ENCODE assay signal across 29 cellular contexts in genomic region chr4:5919571-5919970, GRCh38. TPM values are rescaled to one million over a fixed set of nuclear protein-coding genes. Genes with fewer than 3 reads are reported as not detected.
DNase-seq lines count a peak whose midpoint lies in the region; ATAC-seq, FAIRE-seq and TF ChIP-seq lines count a peak whose summit lies in the region.
"Had no signal": no experiment of that assay in that cellular context is flagged by ENCODE, and none has a peak within 500 bp of the region (broad histone marks: within the 10 kb centered on the region; RNA-seq: fewer than 3 reads in every experiment).

No MANE protein-coding gene starts in this region.

- H3K4me2 ChIP-seq in BLaER1 treated with 17β-estradiol and CSF1 and Interleukin-3, amounts not matched to agents 10 nM and 100 nM = peak overlapping the region in 10 of 11 experiments; percentile 13 to 80 (median 70); a peak in 19 of 22 replicates
- H3K4me2 ChIP-seq in H1 (ENCODE audit: insufficient read depth in 1 of 2, low read depth in 2 of 2, low read length in 2 of 2) (no peak overlapping the region), neuronal stem cell (ENCODE audit: insufficient read depth, low read length, poor library complexity, severe bottlenecking) (no peak overlapping the region), trophoblast cell (ENCODE audit: low read length) (no peak overlapping the region)

- H2AK5ac ChIP-seq in H1 (ENCODE audit: low read depth, low read length) (0 out of 2 replicates have a peak overlapping the region, but pooled peaks have one; percentile 5), neuronal stem cell (ENCODE audit: low read depth, low read length) (no peak overlapping the region), trophoblast cell (ENCODE audit: low read length) (no peak overlapping the region)

- H3K79me1 ChIP-seq in H1 (ENCODE audit: low read depth, low read length) = no peaks in the 10 kb centered on the region
- no peaks in the 10 kb centered on the region for H3K79me1 ChIP-seq in neuronal stem cell (ENCODE audit: low read depth, low read length)
- no peaks in the 10 kb centered on the region for H3K79me1 ChIP-seq in trophoblast cell (ENCODE audit: low read length)

- no peak for TF ChIP-seq EP300 in H1 (IDR thresholded peaks at IDR 0.05; ENCODE audit: borderline replicate concordance in 1 of 2, low read depth in 2 of 2, low read length in 2 of 2)

- peaks cover 0 to 14% (median 0%) of the 10 kb centered on the region in 11 experiments; a peak in 5 of 22 replicates for H4K20me1 ChIP-seq in BLaER1 treated with 17β-estradiol and CSF1 and Interleukin-3, amounts not matched to agents 10 nM and 100 nM
- no peaks in the 10 kb centered on the region for H4K20me1 ChIP-seq in H1 (replicated peaks in 1 of 2; ENCODE audit: control insufficient read depth in 1 of 2, insufficient read depth in 2 of 2, low read length in 2 of 2)

- H4K5ac ChIP-seq in H1 (ENCODE audit: insufficient read length, low read depth, low read length) = no peak overlapping the region

- 0 out of 22 replicates have a peak, but pooled peaks cover 0 to 6% (median 0%) of the 10 kb centered on the region in 11 experiments for H3K27me3 ChIP-seq in BLaER1 treated with 17β-estradiol and CSF1 and Interleukin-3, amounts not matched to agents 10 nM and 100 nM
- H3K27me3 ChIP-seq in H1 (replicated peaks in 1 of 4; ENCODE audit: control insufficient read depth in 3 of 4, extremely low read depth in 1 of 4, insufficient read depth in 3 of 4, low read length in 3 of 4) (peaks cover 0 to 2% (median 0%) of the 10 kb centered on the region in 4 experiments; a peak in 1 of 7 replicates), neuronal stem cell (ENCODE audit: control insufficient read depth in 3 of 3, insufficient read depth in 3 of 3, low read depth in 1 of 3, low read length in 3 of 3) (peaks cover 0 to 18% (median 0%) of the 10 kb centered on the region in 3 experiments), trophoblast cell (ENCODE audit: insufficient read depth, low read length) (peaks cover 2% of the 10 kb centered on the region), brain microvascular endothelial cell (replicated peaks) (no peaks in the 10 kb centered on the region)
- H3K27me3 ChIP-seq: BE2C had no signal

- WGBS in H1 (ENCODE audit: extremely low coverage in 1 of 2, insufficient coverage in 1 of 2, insufficient read length in 1 of 2, insufficient replicate concordance in 2 of 2, low coverage in 1 of 2, low lambda C conversion rate in 2 of 2, missing lambda C conversion rate in 1 of 2), 2 experiments = 89% methylated on average over 7 of the region's 7 CpGs; no CpG with 5 or more reads in 1 of the 2 experiments
- WGBS in neuronal stem cell (ENCODE audit: extremely low coverage in 2 of 2, insufficient read length in 2 of 2, insufficient replicate concordance in 1 of 2), 2 donors = no CpG with 5 or more reads among the region's 7 CpGs
- no CpG with 5 or more reads among the region's 7 CpGs for WGBS in trophoblast cell (ENCODE audit: extremely low coverage, insufficient coverage, insufficient read length)

- no peak overlapping the region for H3K4me3 ChIP-seq in BLaER1 treated with 17β-estradiol and CSF1 and Interleukin-3, amounts not matched to agents 10 nM and 100 nM
- H3K4me3 ChIP-seq in H1 (ENCODE audit: extremely low read depth in 1 of 4, insufficient read depth in 2 of 4, low read depth in 3 of 4, low read length in 4 of 4) (no peak overlapping the region), kidney (ENCODE audit: low read length in 2 of 2) (no peak overlapping the region), neuronal stem cell (ENCODE audit: low read length in 2 of 2) (no peak overlapping the region), trophoblast cell (ENCODE audit: low read depth, low read length) (no peak overlapping the region), brain microvascular endothelial cell (ENCODE audit: low read depth, low read length) (no peak overlapping the region)
- H3K4me3 ChIP-seq: GM12878 had no signal

- intact Hi-C loops in kidney (cut with DNase I) = no loop called here

- in situ Hi-C loops in brain microvascular endothelial cell (cut with HindIII; ENCODE audit: low pct_ligation_motif_present, low sequenced_read_pairs) = no loop called here

- H3K9me3 ChIP-seq in BLaER1 treated with 17β-estradiol and CSF1 and Interleukin-3, amounts not matched to agents 10 nM and 100 nM (replicated peaks in 1 of 11) = no peaks in the 10 kb centered on the region
- H3K9me3 ChIP-seq in H1 (ENCODE audit: insufficient read depth in 2 of 2, low read depth in 1 of 2, low read length in 1 of 2) (peaks cover 0 to 3% of the 10 kb centered on the region in 2 experiments; a peak in 1 of 4 replicates), kidney (ENCODE audit: control insufficient read depth in 1 of 2, low read length in 2 of 2) (peaks cover 0 to 3% of the 10 kb centered on the region in 2 donors), neuronal stem cell (replicated peaks in 1 of 2; ENCODE audit: control insufficient read depth in 2 of 2, insufficient read depth in 1 of 2, low read depth in 1 of 2, low read length in 2 of 2) (peaks cover 0 to 5% of the 10 kb centered on the region in 2 donors), trophoblast cell (ENCODE audit: insufficient read depth, low read depth, low read length) (peaks cover 3% of the 10 kb centered on the region)
- H3K9me3 ChIP-seq: BE2C had no signal

- POLR2A ChIA-PET in H1 (lab: Charles Lee; ENCODE audit: partially characterized antibody) = interaction anchor here (0.8 kb wide), 1 partner anchor 11 kb away, joined by 4 read pairs; no protein-coding TSS in a partner anchor

- H3K23me2 ChIP-seq in H1 (ENCODE audit: low read depth, low read length) = no peaks in the 10 kb centered on the region

- H3K27ac ChIP-seq in BLaER1 treated with 17β-estradiol and CSF1 and Interleukin-3, amounts not matched to agents 10 nM and 100 nM = no peak overlapping the region
- H3K27ac ChIP-seq in H1 (ENCODE audit: low read depth, low read length) (no peak overlapping the region), kidney (ENCODE audit: low read depth in 2 of 2, low read length in 2 of 2) (no peak overlapping the region), neuronal stem cell (replicated peaks; ENCODE audit: low read length) (no peak overlapping the region), trophoblast cell (ENCODE audit: low read depth, low read length) (no peak overlapping the region), brain microvascular endothelial cell (no peak overlapping the region)

- no peak overlapping the region for H2BK20ac ChIP-seq in H1 (ENCODE audit: low read length)

- H2BK15ac ChIP-seq in H1 (ENCODE audit: low read length) (peak overlapping the region; percentile 46; the same call in 1 of the 2 replicates), neuronal stem cell (ENCODE audit: low read length) (no peak overlapping the region)

- H2BK5ac ChIP-seq in H1 (ENCODE audit: low read depth, low read length) (no peak overlapping the region), neuronal stem cell (ENCODE audit: low read length) (peak overlapping the region; percentile 48), trophoblast cell (ENCODE audit: low read depth, low read length, poor library complexity) (no peak overlapping the region)

- TF ChIP-seq POLR2A in H1 (IDR thresholded peaks at IDR 0.05; ENCODE audit: control extremely low read depth in 1 of 2, low read depth in 2 of 2, low read length in 2 of 2) = no peak

- H2BK120ac ChIP-seq in H1 (replicated peaks; ENCODE audit: low read depth, low read length) (no peak overlapping the region), neuronal stem cell (ENCODE audit: low read depth, low read length) (no peak overlapping the region), trophoblast cell (ENCODE audit: insufficient read depth, low read length, poor library complexity) (no peak overlapping the region)

- no peak overlapping the region for H4K12ac ChIP-seq in trophoblast cell (ENCODE audit: low read depth, low read length)

- no peak for FAIRE-seq in H1 (lab: Jason Lieb, UNC)
- no peak for FAIRE-seq in kidney (lab: Jason Lieb, UNC)
- FAIRE-seq: A204.1, GM12878, GM12892, GM18507 had no signal

- no peak overlapping the region for H4K91ac ChIP-seq in H1 (replicated peaks; ENCODE audit: insufficient read length, low read length)
- no peak overlapping the region for H4K91ac ChIP-seq in neuronal stem cell (ENCODE audit: low read depth, low read length, poor library complexity)
- H4K91ac ChIP-seq in trophoblast cell (ENCODE audit: low read depth, low read length) = no peak overlapping the region

- no peak for TF ChIP-seq RAD21 in H1 (IDR thresholded peaks at IDR 0.05 in 1 of 2, conservative IDR thresholded peaks at IDR 0.05 in 1 of 2; ENCODE audit: low read depth in 2 of 2, low read length in 2 of 2)

- H2AFZ ChIP-seq in H1 (ENCODE audit: low read length) (no peak overlapping the region), neuronal stem cell (ENCODE audit: low read length) (no peak overlapping the region), trophoblast cell (ENCODE audit: insufficient read depth, low read length, poor library complexity) (no peak overlapping the region)

- CTCF ChIA-PET in H1 (lab: Charles Lee; ENCODE audit: partially characterized antibody) = interaction anchor here (0.8 to 1.8 kb wide), 4 partner anchors 9 to 78 kb away, joined by 3 to 5 read pairs (median 3); no protein-coding TSS in a partner anchor

- no peak overlapping the region for H4K8ac ChIP-seq in H1 (ENCODE audit: extremely low read depth, insufficient read depth, low read length)
- H4K8ac ChIP-seq in neuronal stem cell (ENCODE audit: low read depth, low read length) = no peak overlapping the region
- no peak overlapping the region for H4K8ac ChIP-seq in trophoblast cell (ENCODE audit: low read depth, low read length)

- no peak overlapping the region for H3K56ac ChIP-seq in H1 (replicated peaks; ENCODE audit: insufficient read length, low read depth, low read length)

- no peak for ATAC-seq in GM21367 (IDR thresholded peaks at IDR 0.05; ENCODE audit: unreplicated experiment)
- ATAC-seq: GM12878 had no signal

- H3K4ac ChIP-seq in H1 (replicated peaks; ENCODE audit: insufficient read length, low read depth, low read length) = no peak overlapping the region
- H3K4ac ChIP-seq in neuronal stem cell (ENCODE audit: low read length) = no peak overlapping the region
- no peak overlapping the region for H3K4ac ChIP-seq in trophoblast cell (ENCODE audit: low read depth, low read length)

- no peak overlapping the region for H3K9ac ChIP-seq in BLaER1 treated with 17β-estradiol and CSF1 and Interleukin-3, amounts not matched to agents 10 nM and 100 nM
- H3K9ac ChIP-seq in H1 (replicated peaks in 1 of 4; ENCODE audit: extremely low read depth in 1 of 4, low read depth in 3 of 4, low read length in 3 of 4) (no peak overlapping the region), kidney (ENCODE audit: low read length in 2 of 2) (no peak overlapping the region), neuronal stem cell (ENCODE audit: low read depth, low read length, poor library complexity) (peak overlapping the region; percentile 2), trophoblast cell (ENCODE audit: low read length) (no peak overlapping the region)

- no peaks in the 10 kb centered on the region for H3K36me3 ChIP-seq in BLaER1 treated with 17β-estradiol and CSF1 and Interleukin-3, amounts not matched to agents 10 nM and 100 nM
- H3K36me3 ChIP-seq in H1 (ENCODE audit: control insufficient read depth in 2 of 4, insufficient read depth in 4 of 4, low read length in 3 of 4) = no peaks in the 10 kb centered on the region
- no peaks in the 10 kb centered on the region for H3K36me3 ChIP-seq in kidney (ENCODE audit: control insufficient read depth in 1 of 2, insufficient read depth in 2 of 2, low read length in 2 of 2)
- H3K36me3 ChIP-seq in neuronal stem cell (replicated peaks in 1 of 2; ENCODE audit: control insufficient read depth in 2 of 2, insufficient read depth in 2 of 2, low read length in 2 of 2) = no peaks in the 10 kb centered on the region
- no peaks in the 10 kb centered on the region for H3K36me3 ChIP-seq in trophoblast cell (ENCODE audit: control insufficient read depth in 1 of 2, insufficient read depth in 2 of 2, low read length in 2 of 2)
- no peaks in the 10 kb centered on the region for H3K36me3 ChIP-seq in brain microvascular endothelial cell (replicated peaks)
- H3K36me3 ChIP-seq: BE2C had no signal

- no peak for DNase-seq in H1 (ENCODE audit: low read depth in 1 of 2, low spot score in 2 of 2)
- DNase-seq in kidney = peak; percentile 38
- no peak for DNase-seq in neuronal stem cell (ENCODE audit: low spot score)
- no peak for DNase-seq in NCI-H2196 treated with DMSO at 0.1 percent for 48 hours (lab: John Stamatoyannopoulos, UW; ENCODE audit: unreplicated experiment)
- no peak for DNase-seq in trophoblast cell
- no peak for DNase-seq in brain microvascular endothelial cell
- DNase-seq: 8988T; ACHN; BE2C; C1 segment of cervical spinal cord; CD4-positive, alpha-beta memory T cell; CD4-positive, CD25-positive, alpha-beta regulatory T cell; CD8-positive, alpha-beta memory T cell; COR-L47; DMS 273 treated with DMSO at 0.1 percent for 48 hours; DMS153; DMS53; DMS79; DND-41; EL; GDM1 had no signal

- TF ChIP-seq CTCF in H1 (IDR thresholded peaks at IDR 0.05; ENCODE audit: control extremely low read depth in 1 of 3, insufficient read depth in 1 of 3, low read depth in 1 of 3, low read length in 3 of 3) (no peak), kidney (IDR thresholded peaks at IDR 0.05; ENCODE audit: borderline replicate concordance, extremely low read depth, insufficient read depth) (no peak), brain microvascular endothelial cell (IDR thresholded peaks at IDR 0.05; ENCODE audit: low read depth, low read length, missing control alignments) (no peak)

- H3K79me2 ChIP-seq in H1 (ENCODE audit: control insufficient read depth in 1 of 2, insufficient read depth in 2 of 2, low read length in 2 of 2) (no peaks in the 10 kb centered on the region), trophoblast cell (ENCODE audit: control insufficient read depth, insufficient read depth, low read length, poor library complexity) (no peaks in the 10 kb centered on the region)

- H2BK12ac ChIP-seq in H1 (ENCODE audit: low read depth, low read length) (no peak overlapping the region), neuronal stem cell (ENCODE audit: low read length) (no peak overlapping the region), trophoblast cell (ENCODE audit: low read length) (no peak overlapping the region)

- H3K18ac ChIP-seq in H1 (ENCODE audit: extremely low read depth, low read length) (no peak overlapping the region), neuronal stem cell (ENCODE audit: low read length) (no peak overlapping the region), trophoblast cell (ENCODE audit: low read length) (no peak overlapping the region)

- H3K14ac ChIP-seq in H1 (ENCODE audit: insufficient read length) = no peak overlapping the region
- no peak overlapping the region for H3K14ac ChIP-seq in neuronal stem cell (ENCODE audit: low read length)
- H3K14ac ChIP-seq in trophoblast cell (ENCODE audit: low read length) = no peak overlapping the region

- H3K23ac ChIP-seq in H1 (ENCODE audit: insufficient read length) (no peak overlapping the region), neuronal stem cell (ENCODE audit: low read depth, low read length, poor library complexity) (no peak overlapping the region), trophoblast cell (ENCODE audit: low read length) (no peak overlapping the region)

- H3K4me1 ChIP-seq in BLaER1 treated with 17β-estradiol and CSF1 and Interleukin-3, amounts not matched to agents 10 nM and 100 nM = peaks cover 0 to 67% (median 50%) of the 10 kb centered on the region in 10 experiments; a peak in 17 of 20 replicates
- H3K4me1 ChIP-seq in H1 (replicated peaks in 1 of 4; ENCODE audit: control insufficient read depth in 3 of 4, insufficient read depth in 4 of 4, low read length in 3 of 4) (peaks cover 0 to 6% (median 1%) of the 10 kb centered on the region in 4 experiments; a peak in 2 of 7 replicates), kidney (ENCODE audit: control insufficient read depth in 1 of 2, insufficient read depth in 1 of 2, low read depth in 1 of 2, low read length in 2 of 2) (no peaks in the 10 kb centered on the region), neuronal stem cell (ENCODE audit: control insufficient read depth in 2 of 2, insufficient read depth in 1 of 2, low read depth in 1 of 2, low read length in 2 of 2) (no peaks in the 10 kb centered on the region), trophoblast cell (ENCODE audit: control insufficient read depth in 1 of 2, insufficient read depth in 2 of 2, low read length in 2 of 2) (peaks cover 3 to 6% of the 10 kb centered on the region in 2 experiments)
- H3K4me1 ChIP-seq: BE2C had no signal

RNA-seq across cellular contexts. Expression of gene CRMP1, which starts 26.7 kb away (rescaled TPM):
- total RNA-seq in H1 (2021; fragmentation: NEBNext Ultra II Directional; extraction: Animal tissue kit (Norgen Biotek cat#: 25700)) = 117 and 120 TPM in 2 replicates
- 131 and 137 TPM in 2 replicates for polyA plus RNA-seq in H1 (2011; rRNA removed)
- 121 TPM for polyA plus RNA-seq in H1 (2011; cell fraction: cytosol; rRNA removed)
- 117 TPM for polyA plus RNA-seq in H1 (2011; cell fraction: nucleus; rRNA removed)
- 104 to 147 TPM (median 135 TPM) in 4 replicates for polyA plus RNA-seq in H1 (2012, experiment 1 of 2)
- 125 TPM for polyA plus RNA-seq in H1 (2012, experiment 2 of 2)
- polyA plus RNA-seq in H1 (2013, experiment 1 of 2) = 92.2 TPM
- 91.3 TPM for polyA plus RNA-seq in H1 (2013, experiment 2 of 2)
- 101 and 107 TPM in 2 replicates for polyA minus RNA-seq in H1 (2011; rRNA and poly(A)+ RNA removed)
- polyA minus RNA-seq in H1 (2011; cell fraction: cytosol; rRNA and poly(A)+ RNA removed) = 75.3 TPM
- 50.6 TPM for polyA minus RNA-seq in H1 (2011; cell fraction: nucleus; rRNA and poly(A)+ RNA removed)
- total RNA-seq in kidney = 0.66 TPM
- polyA plus RNA-seq in kidney (ENCODE audit: insufficient read depth, low read depth, low replicate concordance) = 0.26 TPM
- polyA plus RNA-seq in neuronal stem cell (2013, experiment 1 of 2) = 122 TPM
- 121 TPM for polyA plus RNA-seq in neuronal stem cell (2013, experiment 2 of 2)
- polyA plus RNA-seq in trophoblast cell (2013) = 2.8 and 3.0 TPM in 2 replicates
- total RNA-seq: CD4-positive, alpha-beta memory T cell; CD4-positive, CD25-positive, alpha-beta regulatory T cell; CD8-positive, alpha-beta memory T cell; G401 had no signal
- polyA plus RNA-seq: CD14-positive monocyte; CD4-positive, alpha-beta memory T cell; CD4-positive, CD25-positive, alpha-beta regulatory T cell had no signal

Comparison
In these comparisons a context has a peak if more than half of its experiments do, and no peak if none do; other contexts are left out.
1. H3K4me2 ChIP-seq: peak in BLaER1 treated with 17β-estradiol and CSF1 and Interleukin-3, amounts not matched to agents 10 nM and 100 nM (10 of 11); none in H1 (0 of 2), neuronal stem cell (single experiment) and trophoblast cell (single experiment).
2. RNA of gene CRMP1, which starts 26.7 kb away (total RNA-seq): 117 to 120 TPM in H1; 0.66 TPM in kidney (single experiment); every median in the first group is over 10 times any median in the second.